ENCODE assay signal across 26 cellular contexts in genomic region chr7:70810558-70811139, GRCh38.
"Had no signal": no experiment of that assay in that cellular context is flagged by ENCODE, and none has a peak within 500 bp of the region (broad histone marks: within the 10 kb centered on the region; RNA-seq: fewer than 3 reads in every experiment).

No MANE protein-coding gene starts in this region.

- H3K4me1 ChIP-seq: esophagus squamous epithelium, prostate gland, right atrium auricular region, sigmoid colon, testis, tibial nerve, upper lobe of right lung, uterus had no signal

- DNase-seq: dermis blood vessel endothelial cell; effector memory CD4-positive, alpha-beta T cell; esophagus squamous epithelium; foreskin melanocyte; hypothalamus; immature natural killer cell; mesenchymal stem cell; mucosa of descending colon; naive B cell; sigmoid colon; stimulated activated CD4-positive, alpha-beta T cell treated with anti-CD3 and anti-CD28 coated beads, Interleukin-2, amount 100 ng/mL, for 24 hours; stimulated activated CD4-positive, alpha-beta T cell treated with anti-CD3 and anti-CD28 coated beads, Interleukin-4, amount 100 ng/mL, for 4 hours; stimulated activated naive CD8-positive, alpha-beta T cell treated with anti-CD3 and anti-CD28 coated beads, Interleukin-15, Interleukin-2, amounts not matched to agents 100 U/mL and 50 U/mL, for 24 hours; substantia nigra; testis; upper lobe of right lung; uterus had no signal

- H3K36me3 ChIP-seq: esophagus squamous epithelium, neutrophil, prostate gland, right atrium auricular region, sigmoid colon, tibial nerve, upper lobe of right lung, uterus had no signal

- H3K27ac Mint-ChIP-seq: immature natural killer cell; mesothelial cell of epicardium; naive B cell; natural killer cell treated with Interleukin-12 subunit alpha and Interleukin-12 subunit beta and Interleukin-15 and Interleukin-18, amount 100 ng/mL, for 72 hours; stimulated activated memory B cell treated with anti-CD40 and anti-IgM and Interleukin-4, amounts not matched to agents 10 μg/mL and 1 μg/mL and 100 μg/mL, for 72 hours had no signal

- ATAC-seq: mucosa of descending colon; natural killer cell treated with Interleukin-12 subunit alpha and Interleukin-12 subunit beta and Interleukin-15 and Interleukin-18, amount 100 ng/mL, for 72 hours; stimulated activated memory B cell treated with anti-CD40 and anti-IgM and Interleukin-4, amounts not matched to agents 10 μg/mL and 1 μg/mL and 100 μg/mL, for 72 hours; stimulated activated naive CD8-positive, alpha-beta T cell treated with anti-CD3 and anti-CD28 coated beads, Interleukin-15, Interleukin-2, amounts not matched to agents 100 U/mL and 50 U/mL, for 24 hours; upper lobe of right lung had no signal

- H3K4me1 Mint-ChIP-seq: mesothelial cell of epicardium, neural crest cell had no signal

- H3K9me3 Mint-ChIP-seq: immature natural killer cell; natural killer cell treated with Interleukin-12 subunit alpha and Interleukin-12 subunit beta and Interleukin-15 and Interleukin-18, amount 100 ng/mL, for 72 hours had no signal

- H3K27ac ChIP-seq: coronary artery, esophagus squamous epithelium, neutrophil, prostate gland, right atrium auricular region, sigmoid colon, testis, tibial nerve, upper lobe of right lung, uterus had no signal

- H3K36me3 Mint-ChIP-seq: immature natural killer cell; mesothelial cell of epicardium; natural killer cell treated with Interleukin-12 subunit alpha and Interleukin-12 subunit beta and Interleukin-15 and Interleukin-18, amount 100 ng/mL, for 72 hours; stimulated activated memory B cell treated with anti-CD40 and anti-IgM and Interleukin-4, amounts not matched to agents 10 μg/mL and 1 μg/mL and 100 μg/mL, for 72 hours had no signal

- H3K27me3 ChIP-seq: neutrophil, right atrium auricular region, testis, tibial nerve, uterus had no signal

- H3K9me3 ChIP-seq: esophagus squamous epithelium, mucosa of descending colon, neutrophil, prostate gland, right atrium auricular region, sigmoid colon, testis, tibial nerve, upper lobe of right lung, uterus had no signal

- H3K4me3 Mint-ChIP-seq: immature natural killer cell; mesothelial cell of epicardium; natural killer cell treated with Interleukin-12 subunit alpha and Interleukin-12 subunit beta and Interleukin-15 and Interleukin-18, amount 100 ng/mL, for 72 hours; neural crest cell; stimulated activated memory B cell treated with anti-CD40 and anti-IgM and Interleukin-4, amounts not matched to agents 10 μg/mL and 1 μg/mL and 100 μg/mL, for 72 hours had no signal

- H3K4me3 ChIP-seq: coronary artery, esophagus squamous epithelium, mucosa of descending colon, prostate gland, right atrium auricular region, sigmoid colon, testis, tibial nerve, upper lobe of right lung, uterus had no signal
